Comparison of ENCODE assay signal across 23 cellular contexts in the genomic region with DNA sequence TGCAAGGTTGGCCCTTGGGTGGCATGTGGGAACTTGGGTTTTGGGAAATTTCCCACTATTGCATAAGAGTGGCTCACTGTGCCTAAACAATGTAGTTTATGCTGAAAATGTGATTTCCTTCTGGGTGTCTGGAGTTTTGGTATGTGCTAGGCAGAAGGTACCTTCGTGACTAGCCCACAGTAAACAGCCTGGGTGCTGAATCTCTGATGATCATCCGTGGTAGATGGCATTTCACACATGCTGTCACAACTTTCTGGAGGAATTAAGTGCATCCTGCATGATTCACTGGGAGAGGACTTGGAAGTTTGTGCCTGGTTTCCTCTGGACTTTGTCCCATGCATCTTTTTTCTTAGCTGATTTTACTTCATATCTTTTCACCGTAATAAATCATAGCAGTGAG.
A peak's percentile ranks its signal among the peaks of the same experiment; 100 is the strongest.
DNase-seq lines count a peak whose midpoint lies in the region; TF ChIP-seq lines count a peak whose summit lies in the region.
"Had no signal": no experiment of that assay in that cellular context is flagged by ENCODE, and none has a peak within 500 bp of the region (broad histone marks: within the 10 kb centered on the region; RNA-seq: fewer than 3 reads in every experiment).

No MANE protein-coding gene starts in this region.

- no peak overlapping the region for H3K4me3 ChIP-seq in mesenchymal stem cell (ENCODE audit: insufficient read depth in 1 of 2, low read depth in 1 of 2, low read length in 2 of 2)
- no peak overlapping the region for H3K4me3 ChIP-seq in smooth muscle cell
- no peak overlapping the region for H3K4me3 ChIP-seq in HAP-1
- H3K4me3 ChIP-seq: BLaER1 treated with 17β-estradiol and CSF1 and Interleukin-3, amounts not matched to agents 10 nM and 100 nM; K562; SJSA1 had no signal

- 72% methylated on average over 3 of the region's 3 CpGs for WGBS in mesenchymal stem cell
- WGBS in smooth muscle cell (ENCODE audit: low lambda C conversion rate) = 26% methylated on average over 3 of the region's 3 CpGs

- no peak overlapping the region for H3K4ac ChIP-seq in mesenchymal stem cell (ENCODE audit: low read depth in 1 of 2, low read length in 2 of 2)

- H3K79me2 ChIP-seq in smooth muscle cell (ENCODE audit: low read depth) = no peaks in the 10 kb centered on the region

- no peak overlapping the region for H2BK15ac ChIP-seq in mesenchymal stem cell (ENCODE audit: low read depth, poor library complexity, severe bottlenecking)

- H3K14ac ChIP-seq in mesenchymal stem cell (ENCODE audit: low read length in 2 of 2) = no peak overlapping the region

- H3K9me3 ChIP-seq in mesenchymal stem cell (ENCODE audit: control insufficient read depth, low read length) (no peaks in the 10 kb centered on the region), smooth muscle cell (replicated peaks; ENCODE audit: low read depth) (no peaks in the 10 kb centered on the region), HAP-1 (no peaks in the 10 kb centered on the region)
- H3K9me3 ChIP-seq: BLaER1 treated with 17β-estradiol and CSF1 and Interleukin-3, amounts not matched to agents 10 nM and 100 nM; SJSA1 had no signal

- H2BK12ac ChIP-seq in mesenchymal stem cell (ENCODE audit: low read length in 2 of 2) = no peak overlapping the region

- H4K20me1 ChIP-seq in smooth muscle cell (ENCODE audit: low read depth) = no peaks in the 10 kb centered on the region
- H4K20me1 ChIP-seq: BLaER1 treated with 17β-estradiol and CSF1 and Interleukin-3, amounts not matched to agents 10 nM and 100 nM had no signal

- peaks cover 0 to 54% of the 10 kb centered on the region in 2 experiments for H3K36me3 ChIP-seq in mesenchymal stem cell (ENCODE audit: control insufficient read depth in 1 of 2, insufficient read depth in 2 of 2, low read depth in 1 of 2, low read length in 2 of 2)
- H3K36me3 ChIP-seq in smooth muscle cell (ENCODE audit: low read depth) = no peaks in the 10 kb centered on the region
- H3K36me3 ChIP-seq in HAP-1 (replicated peaks) = peaks cover 2% of the 10 kb centered on the region

- H3K27me3 ChIP-seq in mesenchymal stem cell (ENCODE audit: control insufficient read depth in 1 of 2, insufficient read depth in 1 of 2, low read length in 2 of 2) = no peaks in the 10 kb centered on the region
- H3K27me3 ChIP-seq in smooth muscle cell (ENCODE audit: low read depth) = no peaks in the 10 kb centered on the region
- H3K27me3 ChIP-seq in HAP-1 (ENCODE audit: low read depth) = no peaks in the 10 kb centered on the region
- H3K27me3 ChIP-seq: BLaER1 treated with 17β-estradiol and CSF1 and Interleukin-3, amounts not matched to agents 10 nM and 100 nM; SJSA1 had no signal

- H3K9ac ChIP-seq in mesenchymal stem cell (ENCODE audit: low read length) (no peak overlapping the region), smooth muscle cell (ENCODE audit: low read depth) (no peak overlapping the region)
- H3K9ac ChIP-seq: BLaER1 treated with 17β-estradiol and CSF1 and Interleukin-3, amounts not matched to agents 10 nM and 100 nM had no signal

- H3K4me2 ChIP-seq in mesenchymal stem cell (ENCODE audit: low read length, poor library complexity, severe bottlenecking) = no peak overlapping the region
- no peak overlapping the region for H3K4me2 ChIP-seq in smooth muscle cell
- H3K4me2 ChIP-seq: BLaER1 treated with 17β-estradiol and CSF1 and Interleukin-3, amounts not matched to agents 10 nM and 100 nM had no signal

- no peak overlapping the region for H2AFZ ChIP-seq in mesenchymal stem cell (ENCODE audit: low read depth, low read length)
- H2AFZ ChIP-seq in smooth muscle cell (ENCODE audit: low read depth) = no peak overlapping the region

- H3F3A ChIP-seq in smooth muscle cell (ENCODE audit: low read depth) = peaks cover 5% of the 10 kb centered on the region

- no peak overlapping the region for H4K91ac ChIP-seq in mesenchymal stem cell (ENCODE audit: low read length)

- H3K27ac ChIP-seq in mesenchymal stem cell (ENCODE audit: low read length, poor library complexity, severe bottlenecking) = no peak overlapping the region
- H3K27ac ChIP-seq in smooth muscle cell (ENCODE audit: low read depth) = peak overlapping the region; percentile 40
- H3K27ac ChIP-seq: BLaER1 treated with 17β-estradiol and CSF1 and Interleukin-3, amounts not matched to agents 10 nM and 100 nM; HL-60; SJSA1 had no signal

- H2BK120ac ChIP-seq in mesenchymal stem cell (ENCODE audit: low read depth, low read length) = no peak overlapping the region

- peak; percentile 8 for DNase-seq in AG20443 (ENCODE audit: low spot score)
- peak; percentile 55 for DNase-seq in astrocyte of the hippocampus (ENCODE audit: low read depth, low spot score)
- DNase-seq in mesenchymal stem cell = peak; percentile 16
- no peak for DNase-seq in smooth muscle cell (lab: John Stamatoyannopoulos, UW; ENCODE audit: unreplicated experiment)
- DNase-seq in hepatic stellate cell (ENCODE audit: low spot score) = no peak
- DNase-seq in HAP-1 (ENCODE audit: low spot score in 2 of 2) = no peak
- DNase-seq in NOMO-1 treated with DMSO at 0.1 percent for 48 hours (lab: John Stamatoyannopoulos, UW; ENCODE audit: unreplicated experiment) = no peak
- DNase-seq: Calu3; CD4-positive, alpha-beta memory T cell; DMS153; GF-D8; HFFc6; MM.1S; NCI-H1048; NCI-H1417 treated with DMSO at 0.1 percent for 48 hours; NCI-H187 treated with DMSO at 0.1 percent for 48 hours; NCI-H2107; NCI-H446 treated with DMSO at 0.1 percent for 48 hours; NCI-H526 treated with DMSO at 0.1 percent for 48 hours had no signal

- H2AK5ac ChIP-seq in mesenchymal stem cell (ENCODE audit: low read length, severe bottlenecking) = no peak overlapping the region

- H3K4me1 ChIP-seq in mesenchymal stem cell (ENCODE audit: control insufficient read depth, insufficient read depth, low read depth, low read length) = no peaks in the 10 kb centered on the region
- peaks cover 10% of the 10 kb centered on the region for H3K4me1 ChIP-seq in smooth muscle cell (ENCODE audit: low read depth)
- H3K4me1 ChIP-seq in HAP-1 = no peaks in the 10 kb centered on the region
- H3K4me1 ChIP-seq: BLaER1 treated with 17β-estradiol and CSF1 and Interleukin-3, amounts not matched to agents 10 nM and 100 nM had no signal

- no peak overlapping the region for H2BK5ac ChIP-seq in mesenchymal stem cell (ENCODE audit: low read depth, low read length, poor library complexity, severe bottlenecking)

- peaks cover 23% of the 10 kb centered on the region for H3K79me1 ChIP-seq in mesenchymal stem cell (replicated peaks; ENCODE audit: low read length, poor library complexity, severe bottlenecking)

- H4K8ac ChIP-seq in mesenchymal stem cell (ENCODE audit: low read length) = no peak overlapping the region

- in situ Hi-C loops in HAP-1 (cut with MboI; ENCODE audit: low sequenced_read_pairs) = no loop called here

- no peak for TF ChIP-seq CTCF in smooth muscle cell (IDR thresholded peaks at IDR 0.05; ENCODE audit: borderline replicate concordance, insufficient read depth, poor library complexity, severe bottlenecking)

- H3K18ac ChIP-seq in mesenchymal stem cell (ENCODE audit: low read depth in 1 of 2, low read length in 2 of 2) = no peak overlapping the region

- H3K23ac ChIP-seq in mesenchymal stem cell (ENCODE audit: low read length in 2 of 2) = no peak overlapping the region

Comparison
In these comparisons a context has a peak if more than half of its experiments do, and no peak if none do; other contexts are left out.
1. DNase-seq: peak in AG20443 (single experiment), astrocyte of the hippocampus (single experiment) and mesenchymal stem cell (single experiment); none in smooth muscle cell (single experiment), hepatic stellate cell (single experiment), HAP-1 (0 of 2) and NOMO-1 treated with DMSO at 0.1 percent for 48 hours (single experiment).